In genomic region chr21:41411449-41412089, GRCh38 we compare ENCODE assay signal across 3 cellular contexts.
TF ChIP-seq lines count a peak whose summit lies in the region.

No MANE protein-coding gene starts in this region.

TF ChIP-seq in Ishikawa, 13 proteins besides CTCF, POLR2A, EP300 and RAD21:
- TF ChIP-seq MAX (IDR thresholded peaks at IDR 0.05) (no peak), FOXM1 (IDR thresholded peaks at IDR 0.05; ENCODE audit: borderline replicate concordance, low read depth) (no peak), REST (IDR thresholded peaks at IDR 0.05; ENCODE audit: low read depth) (no peak; the same call in 1 of the 2 replicates), YY1 (IDR thresholded peaks at IDR 0.05; ENCODE audit: low read depth) (no peak), NFIC (IDR thresholded peaks at IDR 0.05) (peak; percentile 40; the same call in 1 of the 2 replicates), TAF1 (IDR thresholded peaks at IDR 0.05; ENCODE audit: low read depth) (no peak), CEBPB (IDR thresholded peaks at IDR 0.05) (no peak), USF1 (IDR thresholded peaks at IDR 0.05) (no peak)

TF ChIP-seq in GM12878, 131 proteins besides CTCF, POLR2A, EP300 and RAD21:
- TF ChIP-seq MEF2B (IDR thresholded peaks at IDR 0.05; ENCODE audit: partially characterized antibody, poor library complexity, severe bottlenecking) (peak; percentile 65), HSF1 (IDR thresholded peaks at IDR 0.05; ENCODE audit: low read depth, low read length) (no peak), E2F4 (IDR thresholded peaks at IDR 0.05; ENCODE audit: low read depth, low read length) (no peak), SMC3 (IDR thresholded peaks at IDR 0.05; ENCODE audit: borderline replicate concordance, low read length) (0 out of 2 replicates have a peak, but pooled peaks have one; percentile 7), POLR2AphosphoS5 (IDR thresholded peaks at IDR 0.05; ENCODE audit: low read length) (0 out of 2 replicates have a peak, but pooled peaks have one; percentile 19), NBN (IDR thresholded peaks at IDR 0.05) (no peak), DPF2 (IDR thresholded peaks at IDR 0.05) (0 out of 2 replicates have a peak, but pooled peaks have one; percentile 30), PAX5 (IDR thresholded peaks at IDR 0.05; ENCODE audit: borderline replicate concordance, low read depth, low read length) (0 out of 2 replicates have a peak, but pooled peaks have one; percentile 18), SIN3A (IDR thresholded peaks at IDR 0.05; ENCODE audit: low read depth, low read length) (no peak), CEBPB (IDR thresholded peaks at IDR 0.05; ENCODE audit: borderline replicate concordance in 1 of 2, low read depth in 2 of 2, low read length in 2 of 2) (no peak), IKZF1 (conservative IDR thresholded peaks at IDR 0.05) (0 out of 2 replicates have a peak, but pooled peaks have one; percentile 18), SMAD5 (IDR thresholded peaks at IDR 0.05; ENCODE audit: low read depth) (no peak), SREBF2 (IDR thresholded peaks at IDR 0.05; ENCODE audit: low read length) (no peak), YY1 (IDR thresholded peaks at IDR 0.05; ENCODE audit: low read depth, low read length) (no peak), ZSCAN29 (IDR thresholded peaks at IDR 0.05) (no peak), SUPT20H (IDR thresholded peaks at IDR 0.05; ENCODE audit: borderline replicate concordance, control insufficient read depth, low read depth, low read length) (no peak), SMAD1 (IDR thresholded peaks at IDR 0.05; ENCODE audit: low read depth, partially characterized antibody) (no peak), MTA2 (IDR thresholded peaks at IDR 0.05; ENCODE audit: low read depth) (no peak), IKZF2 (IDR thresholded peaks at IDR 0.05) (peak in 1 of 2 experiments; percentile 24; a peak in 1 of 4 replicates), CHD1 (IDR thresholded peaks at IDR 0.05; ENCODE audit: low read depth, low read length) (no peak), JUND (IDR thresholded peaks at IDR 0.05; ENCODE audit: low read depth, low read length) (no peak)

TF ChIP-seq in SK-N-SH, 30 proteins besides CTCF, POLR2A, EP300 and RAD21:
- TF ChIP-seq RFX5 (IDR thresholded peaks at IDR 0.05; ENCODE audit: low read length): no peak
- no peak for TF ChIP-seq FOSL2 (IDR thresholded peaks at IDR 0.05; ENCODE audit: borderline replicate concordance, low read depth)
- TF ChIP-seq NFIC (IDR thresholded peaks at IDR 0.05; ENCODE audit: borderline replicate concordance): no peak
- no peak for TF ChIP-seq USF1 (IDR thresholded peaks at IDR 0.05; ENCODE audit: borderline replicate concordance, low read depth)
- no peak for TF ChIP-seq JUND (IDR thresholded peaks at IDR 0.05)
- TF ChIP-seq NRF1 (IDR thresholded peaks at IDR 0.05; ENCODE audit: low read depth, low read length): no peak
- no peak for TF ChIP-seq MXI1 (IDR thresholded peaks at IDR 0.05; ENCODE audit: low read depth, low read length)
- no peak for TF ChIP-seq TCF12 (IDR thresholded peaks at IDR 0.05)
- no peak for TF ChIP-seq YY1 (IDR thresholded peaks at IDR 0.05; ENCODE audit: low read depth)
- TF ChIP-seq EZH2phosphoT487 (IDR thresholded peaks at IDR 0.05; ENCODE audit: borderline replicate concordance, low read depth): no peak
